In the genomic region with DNA sequence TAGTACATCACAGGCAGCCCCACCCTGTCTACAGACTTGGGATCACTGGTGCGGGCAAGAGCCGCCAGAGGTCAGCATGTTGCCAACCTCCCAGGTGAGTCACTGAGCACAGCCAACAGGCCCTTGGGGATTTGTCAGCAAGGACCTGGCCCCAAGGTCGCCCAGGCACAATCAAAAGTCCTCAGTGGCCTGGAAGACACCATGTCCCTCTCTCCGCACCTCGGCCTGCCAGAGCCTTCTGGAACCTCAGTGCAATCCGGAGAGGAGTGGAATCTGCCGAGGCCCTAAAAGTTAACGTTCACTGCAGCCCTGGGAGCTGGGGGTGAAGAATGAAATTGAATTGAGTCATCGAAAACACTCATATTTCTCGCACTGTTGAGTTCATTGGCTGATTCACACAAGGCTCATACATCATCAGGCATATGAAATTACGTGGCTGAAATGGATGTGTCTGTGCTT, we compare ENCODE assay signal across 8 cellular contexts.
DNase-seq lines count a peak whose midpoint lies in the region; ATAC-seq and TF ChIP-seq lines count a peak whose summit lies in the region.

No MANE protein-coding gene starts in this region.

- peaks cover 3% of the 10 kb centered on the region for H3K36me3 Mint-ChIP-seq in chondrocyte (ENCODE audit: low read depth)

- H3K4me3 ChIP-seq in osteoblast (ENCODE audit: insufficient read depth, low read length) = peak overlapping the region; percentile 51

- peaks cover 12% of the 10 kb centered on the region for H3K4me1 ChIP-seq in osteoblast (ENCODE audit: insufficient read depth, low read length)

- H3K27me3 ChIP-seq in osteoblast (ENCODE audit: insufficient read depth, low read length) = peaks cover 7% of the 10 kb centered on the region

- H3K4me1 Mint-ChIP-seq in chondrocyte (ENCODE audit: low read depth) = no peaks in the 10 kb centered on the region

- no peak for TF ChIP-seq CTCF in chondrocyte (IDR thresholded peaks at IDR 0.05)
- peak; percentile 20 for TF ChIP-seq CTCF in osteoblast (IDR thresholded peaks at IDR 0.05; ENCODE audit: extremely low read depth, low read depth, low read length)

- intact Hi-C loops in left ventricle myocardium superior (cut with micrococcal nuclease) = no loop called here

- H3K79me2 ChIP-seq in osteoblast (ENCODE audit: insufficient read depth, low read length) = no peaks in the 10 kb centered on the region

- H3K27me3 Mint-ChIP-seq in chondrocyte (ENCODE audit: low read depth) = peaks cover 42% of the 10 kb centered on the region

- no peak overlapping the region for H3K4me3 Mint-ChIP-seq in chondrocyte (ENCODE audit: unreplicated experiment)

- DNase-seq in GM03348 (ENCODE audit: low spot score) (peak; percentile 64), LoVo (ENCODE audit: low spot score) (peak; percentile 59), chondrocyte (ENCODE audit: low spot score) (peak; percentile 55), osteoblast (ENCODE audit: insufficient read length, low spot score, missing footprints) (peak; percentile 98), NCI-H2227 treated with DMSO at 0.1 percent for 48 hours (lab: John Stamatoyannopoulos, UW) (no peak), left ventricle myocardium superior (no peak)

- ATAC-seq in HG03565 (IDR thresholded peaks at IDR 0.05; ENCODE audit: unreplicated experiment) (no peak), HG02763 (IDR thresholded peaks at IDR 0.05; ENCODE audit: unreplicated experiment) (no peak), left ventricle myocardium superior (no peak)

- no peaks in the 10 kb centered on the region for H3K9me3 Mint-ChIP-seq in chondrocyte (ENCODE audit: low read depth)

- H3K27ac ChIP-seq in osteoblast (ENCODE audit: low read depth, low read length) = peak overlapping the region; percentile 75

- H3K27ac Mint-ChIP-seq in chondrocyte (ENCODE audit: unreplicated experiment) = no peak overlapping the region

- H3K9me3 ChIP-seq in osteoblast (ENCODE audit: low read depth, low read length) = no peaks in the 10 kb centered on the region

- peak overlapping the region; percentile 64 for H3K4me2 ChIP-seq in osteoblast (ENCODE audit: insufficient read depth, low read length)

- no peaks in the 10 kb centered on the region for H3K36me3 ChIP-seq in osteoblast (ENCODE audit: insufficient read depth, low read length)

- no peaks in the 10 kb centered on the region for H4K20me1 ChIP-seq in osteoblast (ENCODE audit: insufficient read depth, low read length)

- H2AFZ ChIP-seq in osteoblast (ENCODE audit: low read length) = peak overlapping the region; percentile 70

Comparison
In these comparisons a context has a peak if more than half of its experiments do, and no peak if none do; other contexts are left out.
1. DNase-seq: peak in GM03348 (single experiment), LoVo (single experiment), chondrocyte (single experiment) and osteoblast (single experiment); none in NCI-H2227 treated with DMSO at 0.1 percent for 48 hours (single experiment) and left ventricle myocardium superior (single experiment).